Comparison of ENCODE assay signal across 16 cellular contexts in genomic region chr7:157020514-157021070, GRCh38. TPM values are rescaled to one million over a fixed set of nuclear protein-coding genes. Genes with fewer than 3 reads are reported as not detected.
DNase-seq lines count a peak whose midpoint lies in the region; ATAC-seq, FAIRE-seq and TF ChIP-seq lines count a peak whose summit lies in the region.
"Had no signal": no experiment of that assay in that cellular context is flagged by ENCODE, and none has a peak within 500 bp of the region (broad histone marks: within the 10 kb centered on the region; RNA-seq: fewer than 3 reads in every experiment).

No MANE protein-coding gene starts in this region.

- peak overlapping the region; percentile 52 for H3K27ac Mint-ChIP-seq in activated naive CD4-positive, alpha-beta T cell treated with anti-CD3 and anti-CD28 coated beads, Interleukin-2, amount 10 ng/mL, durations not matched to agents 7 days and 5 days
- H3K27ac Mint-ChIP-seq in activated naive CD4-positive, alpha-beta T cell treated with anti-CD3 and anti-CD28 coated beads for 36 hours: no peak overlapping the region
- H3K27ac Mint-ChIP-seq in WTC11: no peak overlapping the region
- no peak overlapping the region for H3K27ac Mint-ChIP-seq in activated T-helper 2 cell treated with anti-CD3 and anti-CD28 coated beads, Interferon-gamma antibody, Interleukin-2, Interleukin-4, amounts not matched to agents 10 μg/mL and 5 μg/mL and 100 μg/mL, durations not matched to agents 14 hours and 24 hours and 36 hours
- H3K27ac Mint-ChIP-seq in effector memory CD8-positive, alpha-beta T cell: no peak overlapping the region
- H3K27ac Mint-ChIP-seq: activated naive CD4-positive, alpha-beta T cell treated with anti-CD3 and anti-CD28 coated beads, Interleukin-2, amount 50 U/mL, for 24 hours had no signal

- H3K27me3 ChIP-seq in HepG2 (ENCODE audit: control insufficient read depth in 1 of 2, insufficient read depth in 2 of 2, low read length in 2 of 2) (peaks cover 21 to 96% of the 10 kb centered on the region in 2 experiments; a peak in 4 of 5 replicates), stomach smooth muscle (ENCODE audit: control insufficient read depth in 1 of 2, insufficient read depth in 2 of 2, low read length in 2 of 2) (peaks cover 65 to 88% of the 10 kb centered on the region in 2 donors)

- POLR2A ChIA-PET in WTC11 (lab: Charles Lee): no interaction called here
- POLR2A ChIA-PET in HepG2 (lab: Yijun Ruan, JAX): no interaction called here

- WGBS in HepG2 (ENCODE audit: low lambda C conversion rate): 35% methylated on average over 8 of the region's 38 CpGs

- H3K79me2 ChIP-seq in HepG2 (ENCODE audit: insufficient read depth, low read length): no peaks in the 10 kb centered on the region

- no peak for FAIRE-seq in HepG2 (lab: Jason Lieb, UNC)
- FAIRE-seq: pancreas had no signal

- H3K4me3 Mint-ChIP-seq in activated naive CD4-positive, alpha-beta T cell treated with anti-CD3 and anti-CD28 coated beads, Interleukin-2, amount 10 ng/mL, durations not matched to agents 7 days and 5 days: no peak overlapping the region
- no peak overlapping the region for H3K4me3 Mint-ChIP-seq in activated naive CD4-positive, alpha-beta T cell treated with anti-CD3 and anti-CD28 coated beads for 36 hours
- H3K4me3 Mint-ChIP-seq in WTC11: no peak overlapping the region
- H3K4me3 Mint-ChIP-seq in activated T-helper 2 cell treated with anti-CD3 and anti-CD28 coated beads, Interferon-gamma antibody, Interleukin-2, Interleukin-4, amounts not matched to agents 10 μg/mL and 5 μg/mL and 100 μg/mL, durations not matched to agents 14 hours and 24 hours and 36 hours (ENCODE audit: low read depth): no peak overlapping the region
- H3K4me3 Mint-ChIP-seq in effector memory CD8-positive, alpha-beta T cell: no peak overlapping the region
- H3K4me3 Mint-ChIP-seq: activated naive CD4-positive, alpha-beta T cell treated with anti-CD3 and anti-CD28 coated beads, Interleukin-2, amount 50 U/mL, for 24 hours had no signal

- peaks cover 15% of the 10 kb centered on the region for H3K4me1 Mint-ChIP-seq in activated naive CD4-positive, alpha-beta T cell treated with anti-CD3 and anti-CD28 coated beads, Interleukin-2, amount 10 ng/mL, durations not matched to agents 7 days and 5 days
- peaks cover 17% of the 10 kb centered on the region for H3K4me1 Mint-ChIP-seq in activated naive CD4-positive, alpha-beta T cell treated with anti-CD3 and anti-CD28 coated beads for 36 hours (ENCODE audit: low read depth)
- peaks cover 40% of the 10 kb centered on the region for H3K4me1 Mint-ChIP-seq in WTC11
- H3K4me1 Mint-ChIP-seq in activated T-helper 2 cell treated with anti-CD3 and anti-CD28 coated beads, Interferon-gamma antibody, Interleukin-2, Interleukin-4, amounts not matched to agents 10 μg/mL and 5 μg/mL and 100 μg/mL, durations not matched to agents 14 hours and 24 hours and 36 hours (ENCODE audit: low read depth): peaks cover 12% of the 10 kb centered on the region
- H3K4me1 Mint-ChIP-seq in effector memory CD8-positive, alpha-beta T cell (ENCODE audit: low read depth in 2 of 2): peaks cover 7 to 16% of the 10 kb centered on the region in 2 donors

- H4K20me1 ChIP-seq in HepG2 (ENCODE audit: insufficient read depth, low read length): peaks cover 8% of the 10 kb centered on the region; the same call in 1 of the 2 replicates

- TF ChIP-seq POLR2A in HepG2 (IDR thresholded peaks at IDR 0.05; ENCODE audit: insufficient read depth in 1 of 2, low read depth in 2 of 2, low read length in 2 of 2): no peak

- H3K36me3 ChIP-seq in HepG2 (replicated peaks in 1 of 2; ENCODE audit: control insufficient read depth in 1 of 2, insufficient read depth in 2 of 2, low read length in 2 of 2): no peaks in the 10 kb centered on the region
- H3K36me3 ChIP-seq in stomach smooth muscle (ENCODE audit: control insufficient read depth in 2 of 2, insufficient read depth in 2 of 2, low read length in 2 of 2): no peaks in the 10 kb centered on the region
- H3K36me3 ChIP-seq: gastroesophageal sphincter, pancreas had no signal

- H3K4me1 ChIP-seq in HepG2 (ENCODE audit: insufficient read depth, low read length) (peaks cover 43% of the 10 kb centered on the region), stomach smooth muscle (ENCODE audit: control insufficient read depth, insufficient read depth, low read length) (peaks cover 24% of the 10 kb centered on the region)
- H3K4me1 ChIP-seq: pancreas had no signal

- TF ChIP-seq CTCF in WTC11 (IDR thresholded peaks at IDR 0.05) (no peak), HepG2 (CRISPR knock-in tag; IDR thresholded peaks at IDR 0.05) (no peak)

- H3K36me3 Mint-ChIP-seq in activated naive CD4-positive, alpha-beta T cell treated with anti-CD3 and anti-CD28 coated beads, Interleukin-2, amount 10 ng/mL, durations not matched to agents 7 days and 5 days: no peaks in the 10 kb centered on the region
- H3K36me3 Mint-ChIP-seq in activated naive CD4-positive, alpha-beta T cell treated with anti-CD3 and anti-CD28 coated beads for 36 hours (ENCODE audit: low read depth): no peaks in the 10 kb centered on the region
- H3K36me3 Mint-ChIP-seq in WTC11: no peaks in the 10 kb centered on the region
- no peaks in the 10 kb centered on the region for H3K36me3 Mint-ChIP-seq in activated T-helper 2 cell treated with anti-CD3 and anti-CD28 coated beads, Interferon-gamma antibody, Interleukin-2, Interleukin-4, amounts not matched to agents 10 μg/mL and 5 μg/mL and 100 μg/mL, durations not matched to agents 14 hours and 24 hours and 36 hours (ENCODE audit: low read depth)
- H3K36me3 Mint-ChIP-seq in effector memory CD8-positive, alpha-beta T cell (ENCODE audit: insufficient read depth): peaks cover 3% of the 10 kb centered on the region
- H3K36me3 Mint-ChIP-seq: activated naive CD4-positive, alpha-beta T cell treated with anti-CD3 and anti-CD28 coated beads, Interleukin-2, amount 50 U/mL, for 24 hours had no signal

- H3K4me2 ChIP-seq in HepG2 (ENCODE audit: low read depth, low read length): peak overlapping the region; percentile 23; the same call in 1 of the 2 replicates

- in situ Hi-C loops in HepG2 (cut with HindIII; ENCODE audit: extremely low pct_ligation_motif_present, low pct_unique_long_range_greater_than_20kb): no loop called here

- TF ChIP-seq EP300 in HepG2 (IDR thresholded peaks at IDR 0.05; ENCODE audit: low read depth in 2 of 2, low read length in 2 of 2): no peak
- no peak for TF ChIP-seq EP300 in HepG2 (CRISPR knock-in tag; IDR thresholded peaks at IDR 0.05; ENCODE audit: borderline replicate concordance)

- H3K9ac ChIP-seq in HepG2 (ENCODE audit: insufficient read depth, low read depth, low read length) (no peak overlapping the region), stomach smooth muscle (ENCODE audit: low read length in 2 of 2) (no peak overlapping the region)

- CTCF ChIA-PET in activated naive CD4-positive, alpha-beta T cell treated with anti-CD3 and anti-CD28 coated beads, Interleukin-2, amount 10 ng/mL, durations not matched to agents 7 days and 5 days (lab: Charles Lee): no interaction called here
- CTCF ChIA-PET in activated naive CD4-positive, alpha-beta T cell treated with anti-CD3 and anti-CD28 coated beads for 36 hours (lab: Charles Lee): no interaction called here
- CTCF ChIA-PET in WTC11 (lab: Charles Lee) (interaction anchor here (1.3 to 1.7 kb wide), 2 partner anchors 12 to 20 kb away, joined by 3 to 4 read pairs; no protein-coding TSS in a partner anchor), HepG2 (lab: Yijun Ruan, JAX; ENCODE audit: low intra/inter-chr PET ratio, low total read pairs) (no interaction called here)

- H3K27me3 Mint-ChIP-seq in activated naive CD4-positive, alpha-beta T cell treated with anti-CD3 and anti-CD28 coated beads, Interleukin-2, amount 10 ng/mL, durations not matched to agents 7 days and 5 days: peaks cover 100% of the 10 kb centered on the region
- H3K27me3 Mint-ChIP-seq in activated naive CD4-positive, alpha-beta T cell treated with anti-CD3 and anti-CD28 coated beads for 36 hours (ENCODE audit: low read depth): peaks cover 76% of the 10 kb centered on the region
- H3K27me3 Mint-ChIP-seq in WTC11 (ENCODE audit: low read depth): peaks cover 100% of the 10 kb centered on the region
- H3K27me3 Mint-ChIP-seq in activated T-helper 2 cell treated with anti-CD3 and anti-CD28 coated beads, Interferon-gamma antibody, Interleukin-2, Interleukin-4, amounts not matched to agents 10 μg/mL and 5 μg/mL and 100 μg/mL, durations not matched to agents 14 hours and 24 hours and 36 hours (ENCODE audit: low read depth): peaks cover 77% of the 10 kb centered on the region
- H3K27me3 Mint-ChIP-seq in effector memory CD8-positive, alpha-beta T cell: peaks cover 71 to 84% of the 10 kb centered on the region in 2 donors

- H3K4me3 ChIP-seq in HepG2 (replicated peaks in 1 of 3; ENCODE audit: insufficient read depth in 1 of 3, low read depth in 2 of 3, low read length in 3 of 3) (peak overlapping the region in 1 of 3 experiments; percentile 40; a peak in 1 of 6 replicates), stomach smooth muscle (ENCODE audit: low read length in 2 of 2) (peak overlapping the region; percentile 40 to 52)

- no peaks in the 10 kb centered on the region for H3K9me3 Mint-ChIP-seq in activated naive CD4-positive, alpha-beta T cell treated with anti-CD3 and anti-CD28 coated beads, Interleukin-2, amount 10 ng/mL, durations not matched to agents 7 days and 5 days
- H3K9me3 Mint-ChIP-seq in activated naive CD4-positive, alpha-beta T cell treated with anti-CD3 and anti-CD28 coated beads for 36 hours: no peaks in the 10 kb centered on the region
- no peaks in the 10 kb centered on the region for H3K9me3 Mint-ChIP-seq in WTC11
- no peaks in the 10 kb centered on the region for H3K9me3 Mint-ChIP-seq in activated T-helper 2 cell treated with anti-CD3 and anti-CD28 coated beads, Interferon-gamma antibody, Interleukin-2, Interleukin-4, amounts not matched to agents 10 μg/mL and 5 μg/mL and 100 μg/mL, durations not matched to agents 14 hours and 24 hours and 36 hours
- no peaks in the 10 kb centered on the region for H3K9me3 Mint-ChIP-seq in effector memory CD8-positive, alpha-beta T cell
- H3K9me3 Mint-ChIP-seq: activated naive CD4-positive, alpha-beta T cell treated with anti-CD3 and anti-CD28 coated beads, Interleukin-2, amount 50 U/mL, for 24 hours had no signal

- H3K27ac ChIP-seq in HepG2 (ENCODE audit: extremely low read length, insufficient read depth, low read length) (no peak overlapping the region), stomach smooth muscle (ENCODE audit: low read length) (no peak overlapping the region)
- H3K27ac ChIP-seq: gastroesophageal sphincter, pancreas had no signal

- ATAC-seq in WTC11 (peak; percentile 11), HepG2 (peak; percentile 22)
- ATAC-seq in effector memory CD8-positive, alpha-beta T cell (replicated peaks): no peak
- ATAC-seq: gastroesophageal sphincter had no signal

- no peak for DNase-seq in activated naive CD4-positive, alpha-beta T cell treated with anti-CD3 and anti-CD28 coated beads, Interleukin-2, amount 10 ng/mL, durations not matched to agents 7 days and 5 days
- no peak for DNase-seq in activated naive CD4-positive, alpha-beta T cell treated with anti-CD3 and anti-CD28 coated beads for 36 hours
- DNase-seq in WTC11 (ENCODE audit: low spot score) (no peak), HepG2 (ENCODE audit: low spot score) (no peak), NK-92 (lab: John Stamatoyannopoulos, UW; ENCODE audit: unreplicated experiment) (no peak)
- no peak for DNase-seq in activated T-helper 2 cell treated with anti-CD3 and anti-CD28 coated beads, Interferon-gamma antibody, Interleukin-2, Interleukin-4, amounts not matched to agents 10 μg/mL and 5 μg/mL and 100 μg/mL, durations not matched to agents 14 hours and 24 hours and 36 hours (ENCODE audit: low spot score)
- DNase-seq in effector memory CD8-positive, alpha-beta T cell: no peak
- DNase-seq: caudate nucleus; NCI-H1694 treated with DMSO at 0.1 percent for 48 hours; stimulated activated CD4-positive, alpha-beta T cell treated with anti-CD3 and anti-CD28 coated beads, Interleukin-12 subunit alpha, Interleukin-12 subunit beta, amount 100 ng/mL, for 4 hours had no signal

- intact Hi-C loops in activated naive CD4-positive, alpha-beta T cell treated with anti-CD3 and anti-CD28 coated beads for 36 hours (cut with micrococcal nuclease): no loop called here
- intact Hi-C loops in HepG2 (cut with micrococcal nuclease; ENCODE audit: unreplicated experiment): no loop called here
- intact Hi-C loops in activated T-helper 2 cell treated with anti-CD3 and anti-CD28 coated beads, Interferon-gamma antibody, Interleukin-2, Interleukin-4, amounts not matched to agents 10 μg/mL and 5 μg/mL and 100 μg/mL, durations not matched to agents 14 hours and 24 hours and 36 hours (cut with micrococcal nuclease): loop anchor here (2.0 kb wide), 1 partner anchor 16 kb away; no protein-coding TSS in a partner anchor

- TF ChIP-seq RAD21 in HepG2 (CRISPR knock-in tag; IDR thresholded peaks at IDR 0.05): no peak

- no TSS peak for BruUV-seq in HepG2 (replicated peaks; lab: Mats Ljungman, UMichigan)

- H3K9me3 ChIP-seq in HepG2 (ENCODE audit: low read length) (no peaks in the 10 kb centered on the region), stomach smooth muscle (ENCODE audit: control insufficient read depth in 2 of 2, low read length in 2 of 2) (peaks cover 3 to 4% of the 10 kb centered on the region in 2 donors)
- H3K9me3 ChIP-seq: gastroesophageal sphincter, pancreas had no signal

- H2AFZ ChIP-seq in HepG2 (ENCODE audit: low read length): no peak overlapping the region

RNA-seq across cellular contexts. Expression of gene MNX1, which starts 10.1 kb away (rescaled TPM):
- under 1 TPM in 1 of 2 experiments, not detected in 1; 0.10 TPM for total RNA-seq in activated naive CD4-positive, alpha-beta T cell treated with anti-CD3 and anti-CD28 coated beads for 36 hours
- total RNA-seq in WTC11 (2021) (0.32 to 0.46 TPM (median 0.34 TPM) in 3 replicates), HepG2 (2016; rRNA removed; fragmentation: Illumina TruSeq; extraction: Trizol) (3.6 and 6.1 TPM in 2 replicates)
- 2.4 and 2.5 TPM in 2 replicates for total RNA-seq in HepG2 (2016; cell fraction: cytosol; rRNA removed; fragmentation: Illumina TruSeq; extraction: Trizol; ENCODE audit: low read depth)
- 3.4 and 9.7 TPM in 2 replicates for total RNA-seq in HepG2 (2016; cell fraction: insoluble cytoplasmic fraction; rRNA removed; fragmentation: Illumina TruSeq; extraction: Trizol)
- 4.5 and 5.6 TPM in 2 replicates for total RNA-seq in HepG2 (2016; cell fraction: membrane; rRNA removed; fragmentation: Illumina TruSeq; extraction: Trizol)
- total RNA-seq in HepG2 (2016; cell fraction: nucleus; rRNA removed; fragmentation: Illumina TruSeq; extraction: Trizol): 6.7 and 7.4 TPM in 2 replicates
- 0.91 and 0.94 TPM in 2 replicates for polyA plus RNA-seq in HepG2 (2011; rRNA removed)
- polyA plus RNA-seq in HepG2 (2011; cell fraction: cytosol; rRNA removed): 0.37 and 1.0 TPM in 2 replicates
- 3.8 and 4.5 TPM in 2 replicates for polyA plus RNA-seq in HepG2 (2011; cell fraction: nucleus; rRNA removed)
- polyA plus RNA-seq in HepG2 (2012): 1.7 and 2.4 TPM in 2 replicates
- 2.2 and 3.2 TPM in 2 replicates for polyA plus RNA-seq in HepG2 (2016; cell fraction: cytosol; fragmentation: Illumina TruSeq; extraction: Trizol; ENCODE audit: low read depth)
- polyA plus RNA-seq in HepG2 (2016; cell fraction: insoluble cytoplasmic fraction; fragmentation: Illumina TruSeq; extraction: Trizol; ENCODE audit: low read depth): 6.3 and 6.7 TPM in 2 replicates
- polyA plus RNA-seq in HepG2 (2016; cell fraction: membrane; fragmentation: Illumina TruSeq; extraction: Trizol; ENCODE audit: low read depth): 4.5 and 4.8 TPM in 2 replicates
- polyA plus RNA-seq in HepG2 (2016; cell fraction: nucleus; fragmentation: Illumina TruSeq; extraction: Trizol; ENCODE audit: insufficient read depth, low read depth): 16.6 TPM in 2 replicates
- polyA minus RNA-seq in HepG2 (2011; rRNA and poly(A)+ RNA removed; ENCODE audit: low replicate concordance): 0.98 and 1.5 TPM in 2 replicates
- polyA minus RNA-seq in HepG2 (2011; cell fraction: cytosol; rRNA and poly(A)+ RNA removed): 0.89 and 1.6 TPM in 2 replicates
- 3.2 and 7.9 TPM in 2 replicates for polyA minus RNA-seq in HepG2 (2011; cell fraction: nucleus; rRNA and poly(A)+ RNA removed)
- total RNA-seq in activated T-helper 2 cell treated with anti-CD3 and anti-CD28 coated beads, Interferon-gamma antibody, Interleukin-2, Interleukin-4, amounts not matched to agents 10 μg/mL and 5 μg/mL and 100 μg/mL, durations not matched to agents 14 hours and 24 hours and 36 hours: 0.09 TPM in 1 of 2 replicates, not detected in the other
- total RNA-seq: activated CD8-positive, alpha-beta memory T cell treated with anti-CD3 and anti-CD28 coated beads for 36 hours; gastroesophageal sphincter; temporal lobe had no signal
